In genomic region chr3:48739955-48740823, GRCh38 we compare ENCODE assay signal across 1 cellular context.
TF ChIP-seq lines count a peak whose summit lies in the region.

No MANE protein-coding gene starts in this region.

TF ChIP-seq in HepG2, 621 proteins besides CTCF, POLR2A, EP300 and RAD21 (continued from another document and continues in another):
- TF ChIP-seq GABPA (IDR thresholded peaks at IDR 0.05; ENCODE audit: low read depth, low read length) = no peak
- peak; percentile 50; the same call in 1 of the 2 replicates for TF ChIP-seq GABPA (CRISPR knock-in tag; IDR thresholded peaks at IDR 0.05; ENCODE audit: low read depth)
- peak; percentile 59; the same call in 1 of the 2 replicates for TF ChIP-seq HOXD1 (CRISPR knock-in tag; IDR thresholded peaks at IDR 0.05)
- peak; percentile 42; the same call in 1 of the 2 replicates for TF ChIP-seq NFAT5 (CRISPR knock-in tag; IDR thresholded peaks at IDR 0.05)
- TF ChIP-seq ZNF720 (CRISPR knock-in tag; IDR thresholded peaks at IDR 0.05) = no peak
- no peak for TF ChIP-seq ETV6 (CRISPR knock-in tag; conservative IDR thresholded peaks at IDR 0.05)
- TF ChIP-seq KMT2A (CRISPR knock-in tag; IDR thresholded peaks at IDR 0.05) = peak; percentile 63; the same call in 1 of the 2 replicates
- TF ChIP-seq SSRP1 (CRISPR knock-in tag; IDR thresholded peaks at IDR 0.05) = 0 out of 2 replicates have a peak, but pooled peaks have one; percentile 41
- TF ChIP-seq SKI (IDR thresholded peaks at IDR 0.05; ENCODE audit: partially characterized antibody) = peak; percentile 29
- TF ChIP-seq DBP (CRISPR knock-in tag; IDR thresholded peaks at IDR 0.05; ENCODE audit: not compliant biosample characterization) = no peak
- peak; percentile 72; the same call in 1 of the 2 replicates for TF ChIP-seq ZFP82 (CRISPR knock-in tag; IDR thresholded peaks at IDR 0.05; ENCODE audit: borderline replicate concordance)
- peak; percentile 10; the same call in 1 of the 2 replicates for TF ChIP-seq KDM1A (CRISPR knock-in tag; IDR thresholded peaks at IDR 0.05)
- TF ChIP-seq HNRNPUL1 (IDR thresholded peaks at IDR 0.05; ENCODE audit: low read depth, low read length) = no peak
- TF ChIP-seq SAP130 (CRISPR knock-in tag; IDR thresholded peaks at IDR 0.05; ENCODE audit: low read depth) = peak; percentile 81
- TF ChIP-seq ARNT (IDR thresholded peaks at IDR 0.05) = no peak
- no peak; the same call in 1 of the 2 replicates for TF ChIP-seq ZNF704 (CRISPR knock-in tag; IDR thresholded peaks at IDR 0.05; ENCODE audit: borderline replicate concordance)
- TF ChIP-seq ZFP90 (CRISPR knock-in tag; IDR thresholded peaks at IDR 0.05; ENCODE audit: borderline replicate concordance) = 0 out of 2 replicates have a peak, but pooled peaks have one; percentile 70
- TF ChIP-seq ZBTB42 (CRISPR knock-in tag; IDR thresholded peaks at IDR 0.05) = no peak
- no peak for TF ChIP-seq ZBTB21 (CRISPR knock-in tag; IDR thresholded peaks at IDR 0.05)
- no peak for TF ChIP-seq ZSCAN30 (CRISPR knock-in tag; IDR thresholded peaks at IDR 0.05)
- peak; percentile 68; the same call in 1 of the 2 replicates for TF ChIP-seq YEATS2 (CRISPR knock-in tag; IDR thresholded peaks at IDR 0.05; ENCODE audit: borderline replicate concordance)
- TF ChIP-seq ARID5B (CRISPR knock-in tag; IDR thresholded peaks at IDR 0.05) = peak; percentile 51; the same call in 1 of the 2 replicates
- no peak for TF ChIP-seq ZNF552 (CRISPR knock-in tag; IDR thresholded peaks at IDR 0.05; ENCODE audit: borderline replicate concordance)
- TF ChIP-seq ERF (CRISPR knock-in tag; IDR thresholded peaks at IDR 0.05) = peak; percentile 89
- TF ChIP-seq NFE2L1 (CRISPR knock-in tag; IDR thresholded peaks at IDR 0.05; ENCODE audit: borderline replicate concordance) = 0 out of 2 replicates have a peak, but pooled peaks have one; percentile 49
- 0 out of 2 replicates have a peak, but pooled peaks have one; percentile 15 for TF ChIP-seq RCOR2 (CRISPR knock-in tag; IDR thresholded peaks at IDR 0.05)
- TF ChIP-seq HMGXB3 (CRISPR knock-in tag; IDR thresholded peaks at IDR 0.05; ENCODE audit: borderline replicate concordance) = peak; percentile 73
- 0 out of 2 replicates have a peak, but pooled peaks have one; percentile 14 for TF ChIP-seq MEF2D (CRISPR knock-in tag; IDR thresholded peaks at IDR 0.05)
- peak; percentile 69; the same call in 1 of the 2 replicates for TF ChIP-seq MEIS2 (CRISPR knock-in tag; IDR thresholded peaks at IDR 0.05)
- peak; percentile 20; the same call in 1 of the 2 replicates for TF ChIP-seq FOXP4 (CRISPR knock-in tag; IDR thresholded peaks at IDR 0.05)
- TF ChIP-seq ARID4A (CRISPR knock-in tag; IDR thresholded peaks at IDR 0.05; ENCODE audit: borderline replicate concordance) = peak; percentile 86; the same call in 1 of the 2 replicates
- TF ChIP-seq ARNT2 (CRISPR knock-in tag; IDR thresholded peaks at IDR 0.05; ENCODE audit: low read depth) = no peak; the same call in 1 of the 2 replicates
